ENCODE assay signal across 1 cellular context in the genomic region with DNA sequence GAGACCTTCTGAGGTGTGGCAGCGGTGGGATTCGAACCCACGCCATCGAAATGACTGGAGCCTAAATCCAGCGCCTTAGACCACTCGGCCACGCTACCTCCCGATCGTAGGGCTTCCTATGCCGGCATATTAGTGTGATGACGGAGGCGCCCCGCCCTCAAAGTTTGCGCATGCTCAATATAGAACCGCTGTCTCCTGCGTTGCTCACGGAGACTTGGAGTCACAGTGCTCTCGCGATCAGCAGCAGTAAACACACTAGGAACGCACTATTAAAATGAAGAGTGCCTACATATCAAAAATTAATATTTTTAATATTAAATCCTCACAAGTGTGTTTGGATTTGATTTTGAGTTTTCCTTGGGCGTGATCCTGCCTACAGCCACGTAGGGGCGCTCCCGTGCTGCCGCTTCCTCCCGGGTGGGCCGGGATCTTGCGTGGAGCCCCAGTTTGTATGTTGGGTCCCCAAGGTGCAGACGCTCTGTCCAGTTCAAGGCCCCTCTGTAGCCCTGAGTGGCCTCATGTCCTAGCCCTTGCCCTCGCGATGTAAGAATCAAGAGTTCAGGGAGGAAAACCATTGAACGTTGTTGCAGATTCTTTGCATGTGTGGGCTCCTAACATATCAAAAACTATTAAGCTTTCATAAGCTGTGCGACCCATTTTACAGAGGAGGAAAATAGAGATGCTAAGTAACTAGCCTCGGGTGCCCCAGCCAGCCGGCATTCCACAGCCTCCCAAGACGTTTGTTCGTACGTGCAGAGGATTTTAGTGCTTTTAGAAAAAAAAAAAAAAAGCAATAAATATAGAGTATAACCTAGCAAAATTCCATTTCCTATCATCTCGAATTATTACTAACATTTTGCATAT.
TF ChIP-seq lines count a peak whose summit lies in the region.

No MANE protein-coding gene starts in this region.

TF ChIP-seq in SK-N-SH, 30 proteins besides CTCF, POLR2A, EP300 and RAD21 (continued from another document):
- TF ChIP-seq, protein P1, sequence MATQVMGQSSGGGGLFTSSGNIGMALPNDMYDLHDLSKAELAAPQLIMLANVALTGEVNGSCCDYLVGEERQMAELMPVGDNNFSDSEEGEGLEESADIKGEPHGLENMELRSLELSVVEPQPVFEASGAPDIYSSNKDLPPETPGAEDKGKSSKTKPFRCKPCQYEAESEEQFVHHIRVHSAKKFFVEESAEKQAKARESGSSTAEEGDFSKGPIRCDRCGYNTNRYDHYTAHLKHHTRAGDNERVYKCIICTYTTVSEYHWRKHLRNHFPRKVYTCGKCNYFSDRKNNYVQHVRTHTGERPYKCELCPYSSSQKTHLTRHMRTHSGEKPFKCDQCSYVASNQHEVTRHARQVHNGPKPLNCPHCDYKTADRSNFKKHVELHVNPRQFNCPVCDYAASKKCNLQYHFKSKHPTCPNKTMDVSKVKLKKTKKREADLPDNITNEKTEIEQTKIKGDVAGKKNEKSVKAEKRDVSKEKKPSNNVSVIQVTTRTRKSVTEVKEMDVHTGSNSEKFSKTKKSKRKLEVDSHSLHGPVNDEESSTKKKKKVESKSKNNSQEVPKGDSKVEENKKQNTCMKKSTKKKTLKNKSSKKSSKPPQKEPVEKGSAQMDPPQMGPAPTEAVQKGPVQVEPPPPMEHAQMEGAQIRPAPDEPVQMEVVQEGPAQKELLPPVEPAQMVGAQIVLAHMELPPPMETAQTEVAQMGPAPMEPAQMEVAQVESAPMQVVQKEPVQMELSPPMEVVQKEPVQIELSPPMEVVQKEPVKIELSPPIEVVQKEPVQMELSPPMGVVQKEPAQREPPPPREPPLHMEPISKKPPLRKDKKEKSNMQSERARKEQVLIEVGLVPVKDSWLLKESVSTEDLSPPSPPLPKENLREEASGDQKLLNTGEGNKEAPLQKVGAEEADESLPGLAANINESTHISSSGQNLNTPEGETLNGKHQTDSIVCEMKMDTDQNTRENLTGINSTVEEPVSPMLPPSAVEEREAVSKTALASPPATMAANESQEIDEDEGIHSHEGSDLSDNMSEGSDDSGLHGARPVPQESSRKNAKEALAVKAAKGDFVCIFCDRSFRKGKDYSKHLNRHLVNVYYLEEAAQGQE (IDR thresholded peaks at IDR 0.05; ENCODE audit: low read depth, low read length) = 0 out of 2 replicates have a peak, but pooled peaks have one; percentile 38
- TF ChIP-seq NRF1 (IDR thresholded peaks at IDR 0.05; ENCODE audit: low read depth, low read length) = peak; percentile 57
- TF ChIP-seq SMC3 (IDR thresholded peaks at IDR 0.05; ENCODE audit: low read depth, low read length) = peak; percentile 57
- peak; percentile 92 for TF ChIP-seq TEAD4 (IDR thresholded peaks at IDR 0.05; ENCODE audit: borderline replicate concordance, insufficient read depth)
- TF ChIP-seq ELF1 (IDR thresholded peaks at IDR 0.05) = no peak
- TF ChIP-seq, protein P2, sequence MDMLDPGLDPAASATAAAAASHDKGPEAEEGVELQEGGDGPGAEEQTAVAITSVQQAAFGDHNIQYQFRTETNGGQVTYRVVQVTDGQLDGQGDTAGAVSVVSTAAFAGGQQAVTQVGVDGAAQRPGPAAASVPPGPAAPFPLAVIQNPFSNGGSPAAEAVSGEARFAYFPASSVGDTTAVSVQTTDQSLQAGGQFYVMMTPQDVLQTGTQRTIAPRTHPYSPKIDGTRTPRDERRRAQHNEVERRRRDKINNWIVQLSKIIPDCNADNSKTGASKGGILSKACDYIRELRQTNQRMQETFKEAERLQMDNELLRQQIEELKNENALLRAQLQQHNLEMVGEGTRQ (IDR thresholded peaks at IDR 0.05; ENCODE audit: borderline replicate concordance, low read depth, low read length) = no peak
- TF ChIP-seq, protein P3, sequence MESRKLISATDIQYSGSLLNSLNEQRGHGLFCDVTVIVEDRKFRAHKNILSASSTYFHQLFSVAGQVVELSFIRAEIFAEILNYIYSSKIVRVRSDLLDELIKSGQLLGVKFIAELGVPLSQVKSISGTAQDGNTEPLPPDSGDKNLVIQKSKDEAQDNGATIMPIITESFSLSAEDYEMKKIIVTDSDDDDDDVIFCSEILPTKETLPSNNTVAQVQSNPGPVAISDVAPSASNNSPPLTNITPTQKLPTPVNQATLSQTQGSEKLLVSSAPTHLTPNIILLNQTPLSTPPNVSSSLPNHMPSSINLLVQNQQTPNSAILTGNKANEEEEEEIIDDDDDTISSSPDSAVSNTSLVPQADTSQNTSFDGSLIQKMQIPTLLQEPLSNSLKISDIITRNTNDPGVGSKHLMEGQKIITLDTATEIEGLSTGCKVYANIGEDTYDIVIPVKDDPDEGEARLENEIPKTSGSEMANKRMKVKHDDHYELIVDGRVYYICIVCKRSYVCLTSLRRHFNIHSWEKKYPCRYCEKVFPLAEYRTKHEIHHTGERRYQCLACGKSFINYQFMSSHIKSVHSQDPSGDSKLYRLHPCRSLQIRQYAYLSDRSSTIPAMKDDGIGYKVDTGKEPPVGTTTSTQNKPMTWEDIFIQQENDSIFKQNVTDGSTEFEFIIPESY (IDR thresholded peaks at IDR 0.05; ENCODE audit: borderline replicate concordance, low read depth) = no peak
